17 cellular contexts compared by ENCODE assay signal in genomic region chr1:7331926-7332535, GRCh38.
"Had no signal": no experiment of that assay in that cellular context is flagged by ENCODE, and none has a peak within 500 bp of the region (broad histone marks: within the 10 kb centered on the region; RNA-seq: fewer than 3 reads in every experiment).

No MANE protein-coding gene starts in this region.

- H3K27me3 ChIP-seq: colonic mucosa, neutrophil, testis, upper lobe of left lung had no signal

- H3K27ac ChIP-seq: colonic mucosa, gastrocnemius medialis, neutrophil, parathyroid adenoma, testis, upper lobe of left lung had no signal

- H3K27ac Mint-ChIP-seq: activated naive CD4-positive, alpha-beta T cell treated with anti-CD3 and anti-CD28 coated beads, Interleukin-2, amount 10 ng/mL, durations not matched to agents 7 days and 5 days; activated naive CD8-positive, alpha-beta T cell treated with anti-CD3 and anti-CD28 coated beads, Interleukin-2, amount 50 U/mL, for 24 hours; activated T-cell treated with anti-CD3 and anti-CD28 coated beads, Interleukin-2, amount 50 U/mL, for 24 hours; memory B cell; naive thymus-derived CD8-positive, alpha-beta T cell; stimulated activated effector memory CD8-positive, alpha-beta T cell treated with anti-CD3 and anti-CD28 coated beads, Interleukin-12 subunit alpha, Interleukin-12 subunit beta, amount 100 ng/mL, for 72 hours had no signal

- H3K36me3 ChIP-seq: colonic mucosa, gastrocnemius medialis, neutrophil, upper lobe of left lung had no signal

- H3K9ac ChIP-seq: parathyroid adenoma had no signal

- H3K4me3 Mint-ChIP-seq: activated naive CD4-positive, alpha-beta T cell treated with anti-CD3 and anti-CD28 coated beads, Interleukin-2, amount 10 ng/mL, durations not matched to agents 7 days and 5 days; activated naive CD8-positive, alpha-beta T cell treated with anti-CD3 and anti-CD28 coated beads, Interleukin-2, amount 50 U/mL, for 24 hours; activated T-cell treated with anti-CD3 and anti-CD28 coated beads, Interleukin-2, amount 50 U/mL, for 24 hours; central memory CD8-positive, alpha-beta T cell; memory B cell; naive thymus-derived CD8-positive, alpha-beta T cell; stimulated activated effector memory CD8-positive, alpha-beta T cell treated with anti-CD3 and anti-CD28 coated beads, Interleukin-12 subunit alpha, Interleukin-12 subunit beta, amount 100 ng/mL, for 72 hours had no signal

- H3K4me1 Mint-ChIP-seq: activated naive CD4-positive, alpha-beta T cell treated with anti-CD3 and anti-CD28 coated beads, Interleukin-2, amount 10 ng/mL, durations not matched to agents 7 days and 5 days; activated naive CD8-positive, alpha-beta T cell treated with anti-CD3 and anti-CD28 coated beads, Interleukin-2, amount 50 U/mL, for 24 hours; central memory CD8-positive, alpha-beta T cell; memory B cell; naive thymus-derived CD8-positive, alpha-beta T cell; stimulated activated effector memory CD8-positive, alpha-beta T cell treated with anti-CD3 and anti-CD28 coated beads, Interleukin-12 subunit alpha, Interleukin-12 subunit beta, amount 100 ng/mL, for 72 hours had no signal

- H3K9me3 Mint-ChIP-seq: activated naive CD4-positive, alpha-beta T cell treated with anti-CD3 and anti-CD28 coated beads, Interleukin-2, amount 10 ng/mL, durations not matched to agents 7 days and 5 days; central memory CD8-positive, alpha-beta T cell had no signal

- H3K4me1 ChIP-seq: testis had no signal

- ATAC-seq: activated naive CD8-positive, alpha-beta T cell treated with anti-CD3 and anti-CD28 coated beads, Interleukin-2, amount 50 U/mL, for 24 hours; gastrocnemius medialis; naive thymus-derived CD8-positive, alpha-beta T cell; sciatic nerve; stimulated activated effector memory CD8-positive, alpha-beta T cell treated with anti-CD3 and anti-CD28 coated beads, Interleukin-12 subunit alpha, Interleukin-12 subunit beta, amount 100 ng/mL, for 72 hours had no signal

- H3K36me3 Mint-ChIP-seq: activated naive CD4-positive, alpha-beta T cell treated with anti-CD3 and anti-CD28 coated beads, Interleukin-2, amount 10 ng/mL, durations not matched to agents 7 days and 5 days; memory B cell; stimulated activated effector memory CD8-positive, alpha-beta T cell treated with anti-CD3 and anti-CD28 coated beads, Interleukin-12 subunit alpha, Interleukin-12 subunit beta, amount 100 ng/mL, for 72 hours had no signal

- H3K9me3 ChIP-seq: colonic mucosa, gastrocnemius medialis, neutrophil, testis had no signal

- DNase-seq: activated CD4-positive, alpha-beta T cell treated with anti-CD3 and anti-CD28 coated beads, Interleukin-2, amount 50 U/mL, for 4 hours; activated naive CD4-positive, alpha-beta T cell treated with anti-CD3 and anti-CD28 coated beads, Interleukin-2, amount 10 ng/mL, durations not matched to agents 7 days and 5 days; activated naive CD8-positive, alpha-beta T cell treated with anti-CD3 and anti-CD28 coated beads, Interleukin-2, amount 50 U/mL, for 24 hours; activated T-cell treated with anti-CD3 and anti-CD28 coated beads, Interleukin-2, amount 50 U/mL, for 24 hours; colonic mucosa; gastrocnemius medialis; naive thymus-derived CD8-positive, alpha-beta T cell; stimulated activated CD4-positive, alpha-beta T cell treated with anti-CD3 and anti-CD28 coated beads, Interleukin-4, amount 100 ng/mL, for 24 hours; SW 1271; testis; upper lobe of left lung had no signal

- H2AFZ ChIP-seq: parathyroid adenoma had no signal

- H3K79me2 ChIP-seq: parathyroid adenoma had no signal

- H3K4me3 ChIP-seq: colonic mucosa, gastrocnemius medialis, testis, upper lobe of left lung had no signal

- H3K27me3 Mint-ChIP-seq: activated naive CD4-positive, alpha-beta T cell treated with anti-CD3 and anti-CD28 coated beads, Interleukin-2, amount 10 ng/mL, durations not matched to agents 7 days and 5 days; activated naive CD8-positive, alpha-beta T cell treated with anti-CD3 and anti-CD28 coated beads, Interleukin-2, amount 50 U/mL, for 24 hours had no signal
